In genomic region chr22:24133187-24133965, GRCh38 we compare ENCODE assay signal across 9 cellular contexts. TPM values are rescaled to one million over a fixed set of nuclear protein-coding genes. Genes with fewer than 3 reads are reported as not detected.
DNase-seq lines count a peak whose midpoint lies in the region; ATAC-seq, FAIRE-seq and TF ChIP-seq lines count a peak whose summit lies in the region.
"Had no signal": no experiment of that assay in that cellular context is flagged by ENCODE, and none has a peak within 500 bp of the region (broad histone marks: within the 10 kb centered on the region; RNA-seq: fewer than 3 reads in every experiment).

No MANE protein-coding gene starts in this region.

- no peaks in the 10 kb centered on the region for H3K9me3 ChIP-seq in hepatocyte (ENCODE audit: low read depth)

- WGBS in hepatocyte (ENCODE audit: low lambda C conversion rate, missing lambda C conversion rate), result 92% methylated on average over 11 of the region's 11 CpGs

- H3K9me2 ChIP-seq in hepatocyte (replicated peaks; ENCODE audit: insufficient read depth), result no peaks in the 10 kb centered on the region

- peak; percentile 27 for TF ChIP-seq CTCF in hepatocyte (IDR thresholded peaks at IDR 0.05; ENCODE audit: poor library complexity)
- no peak for TF ChIP-seq CTCF in type B pancreatic cell (conservative IDR thresholded peaks at IDR 0.05)

- no peak for ATAC-seq in GM19452 (IDR thresholded peaks at IDR 0.05; ENCODE audit: unreplicated experiment)

- no peak overlapping the region for H3K27ac ChIP-seq in hepatocyte

- H3K4me2 ChIP-seq in hepatocyte, result no peak overlapping the region

- no peaks in the 10 kb centered on the region for H3K36me3 ChIP-seq in hepatocyte (replicated peaks; ENCODE audit: insufficient read depth, low read depth)

- H3K36me3 Mint-ChIP-seq in activated T-helper 1 cell treated with anti-CD3 and anti-CD28 coated beads, Interleukin-12 subunit alpha, Interleukin-12 subunit beta, Interleukin-2, Interleukin-4 antibody, amounts not matched to agents 30 ng/mL and 10 ng/mL and 1 ng/mL, durations not matched to agents 14 hours and 24 hours and 36 hours (ENCODE audit: low read depth), result peaks cover 34% of the 10 kb centered on the region
- H3K36me3 Mint-ChIP-seq in type B pancreatic cell, result peaks cover 7% of the 10 kb centered on the region

- H3K27me3 ChIP-seq in hepatocyte, result no peaks in the 10 kb centered on the region

- H3K79me2 ChIP-seq in hepatocyte, result no peaks in the 10 kb centered on the region

- no peaks in the 10 kb centered on the region for H3K9me3 Mint-ChIP-seq in activated T-helper 1 cell treated with anti-CD3 and anti-CD28 coated beads, Interleukin-12 subunit alpha, Interleukin-12 subunit beta, Interleukin-2, Interleukin-4 antibody, amounts not matched to agents 30 ng/mL and 10 ng/mL and 1 ng/mL, durations not matched to agents 14 hours and 24 hours and 36 hours
- H3K9me3 Mint-ChIP-seq in type B pancreatic cell, result no peaks in the 10 kb centered on the region

- H3K4me1 ChIP-seq in hepatocyte (ENCODE audit: insufficient read depth), result peaks cover 5% of the 10 kb centered on the region

- FAIRE-seq in HTR-8/SVneo (lab: Jason Lieb, UNC), result no peak

- H3K27ac Mint-ChIP-seq in activated T-helper 1 cell treated with anti-CD3 and anti-CD28 coated beads, Interleukin-12 subunit alpha, Interleukin-12 subunit beta, Interleukin-2, Interleukin-4 antibody, amounts not matched to agents 30 ng/mL and 10 ng/mL and 1 ng/mL, durations not matched to agents 14 hours and 24 hours and 36 hours, result peak overlapping the region; percentile 50
- H3K27ac Mint-ChIP-seq in type B pancreatic cell, result peak overlapping the region; percentile 73

- no peaks in the 10 kb centered on the region for H4K20me1 ChIP-seq in hepatocyte (ENCODE audit: insufficient read depth, poor library complexity, severe bottlenecking)

- no peak overlapping the region for H2AFZ ChIP-seq in hepatocyte

- peaks cover 18% of the 10 kb centered on the region for H3K4me1 Mint-ChIP-seq in activated T-helper 1 cell treated with anti-CD3 and anti-CD28 coated beads, Interleukin-12 subunit alpha, Interleukin-12 subunit beta, Interleukin-2, Interleukin-4 antibody, amounts not matched to agents 30 ng/mL and 10 ng/mL and 1 ng/mL, durations not matched to agents 14 hours and 24 hours and 36 hours (ENCODE audit: low read depth)
- H3K4me1 Mint-ChIP-seq in type B pancreatic cell (ENCODE audit: unreplicated experiment), result peaks cover 12% of the 10 kb centered on the region

- no peaks in the 10 kb centered on the region for H3K27me3 Mint-ChIP-seq in activated T-helper 1 cell treated with anti-CD3 and anti-CD28 coated beads, Interleukin-12 subunit alpha, Interleukin-12 subunit beta, Interleukin-2, Interleukin-4 antibody, amounts not matched to agents 30 ng/mL and 10 ng/mL and 1 ng/mL, durations not matched to agents 14 hours and 24 hours and 36 hours (ENCODE audit: insufficient read depth)
- no peaks in the 10 kb centered on the region for H3K27me3 Mint-ChIP-seq in type B pancreatic cell

- H3K4me3 ChIP-seq in hepatocyte, result no peak overlapping the region

- no peak overlapping the region for H3K4me3 Mint-ChIP-seq in activated T-helper 1 cell treated with anti-CD3 and anti-CD28 coated beads, Interleukin-12 subunit alpha, Interleukin-12 subunit beta, Interleukin-2, Interleukin-4 antibody, amounts not matched to agents 30 ng/mL and 10 ng/mL and 1 ng/mL, durations not matched to agents 14 hours and 24 hours and 36 hours
- no peak overlapping the region for H3K4me3 Mint-ChIP-seq in type B pancreatic cell

- DNase-seq in NOMO-1 treated with DMSO at 0.1 percent for 48 hours (lab: John Stamatoyannopoulos, UW; ENCODE audit: unreplicated experiment) (peak; percentile 10), NOMO-1 (lab: John Stamatoyannopoulos, UW; ENCODE audit: unreplicated experiment in 2 of 2) (no peak), hepatocyte (ENCODE audit: low spot score) (no peak), type B pancreatic cell (ENCODE audit: extremely low spot score, unreplicated experiment) (no peak), HTR-8/SVneo (ENCODE audit: insufficient read length, low spot score) (no peak), EL (no peak)
- DNase-seq in activated T-helper 1 cell treated with anti-CD3 and anti-CD28 coated beads, Interleukin-12 subunit alpha, Interleukin-12 subunit beta, Interleukin-2, Interleukin-4 antibody, amounts not matched to agents 30 ng/mL and 10 ng/mL and 1 ng/mL, durations not matched to agents 14 hours and 24 hours and 36 hours (ENCODE audit: low spot score), result no peak
- DNase-seq: ACHN had no signal

- intact Hi-C loops in activated T-helper 1 cell treated with anti-CD3 and anti-CD28 coated beads, Interleukin-12 subunit alpha, Interleukin-12 subunit beta, Interleukin-2, Interleukin-4 antibody, amounts not matched to agents 30 ng/mL and 10 ng/mL and 1 ng/mL, durations not matched to agents 14 hours and 24 hours and 36 hours (cut with micrococcal nuclease), result no loop called here

RNA-seq across cellular contexts. Expression of gene SUSD2, which starts 47.9 kb away (rescaled TPM):
- total RNA-seq in activated T-helper 1 cell treated with anti-CD3 and anti-CD28 coated beads, Interleukin-12 subunit alpha, Interleukin-12 subunit beta, Interleukin-2, Interleukin-4 antibody, amounts not matched to agents 30 ng/mL and 10 ng/mL and 1 ng/mL, durations not matched to agents 14 hours and 24 hours and 36 hours, result 0.73 and 0.83 TPM in 2 replicates
- total RNA-seq in hepatocyte, result 6.1 and 9.7 TPM in 2 replicates
- polyA plus RNA-seq in hepatocyte, result 6.9 and 10.8 TPM in 2 replicates
- 3.7 and 5.6 TPM in 2 replicates for total RNA-seq in type B pancreatic cell (ENCODE audit: low replicate concordance)
